In the genomic region with DNA sequence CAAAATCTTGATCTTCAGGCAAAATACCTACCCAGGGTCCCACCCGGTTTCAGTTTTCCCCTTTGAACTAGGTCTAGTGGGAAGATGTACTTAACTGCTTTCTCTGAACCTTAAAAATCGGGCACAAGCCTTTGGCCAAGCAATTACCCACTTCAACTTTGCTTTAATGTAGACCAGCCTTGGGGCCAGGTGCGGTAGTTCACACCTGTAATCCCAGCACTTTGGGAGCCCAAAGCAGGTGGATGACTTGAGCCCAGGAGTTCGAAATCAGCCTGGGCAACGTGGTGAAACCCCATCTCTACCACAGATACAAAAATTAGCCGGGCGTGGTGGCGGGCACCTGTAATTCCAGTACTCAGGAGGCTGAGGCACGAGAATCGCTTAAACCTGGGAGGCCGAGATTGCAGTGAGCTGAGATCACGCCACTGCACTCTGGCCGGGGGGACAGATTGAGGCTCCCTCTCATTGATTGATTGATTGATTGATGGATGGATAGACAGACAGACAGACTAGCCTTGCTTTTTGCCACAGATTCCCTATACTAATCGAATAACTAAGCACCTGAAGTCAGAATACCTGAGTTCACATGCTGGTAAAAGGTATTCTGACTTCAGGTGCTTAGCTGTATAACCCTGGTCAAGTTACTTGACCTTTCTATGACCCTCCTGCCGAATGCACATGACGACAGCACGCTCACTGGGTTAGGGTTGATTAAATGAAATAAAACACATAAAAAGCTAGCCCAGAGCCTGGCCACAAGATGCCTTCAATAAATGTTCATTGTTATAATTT, we compare ENCODE assay signal across 8 cellular contexts. TPM values are rescaled to one million over a fixed set of nuclear protein-coding genes. Genes with fewer than 3 reads are reported as not detected.
A peak's percentile ranks its signal among the peaks of the same experiment; 100 is the strongest.
DNase-seq lines count a peak whose midpoint lies in the region; ATAC-seq and TF ChIP-seq lines count a peak whose summit lies in the region.

No MANE protein-coding gene starts in this region.

- peak overlapping the region; percentile 99 for H3K4me3 ChIP-seq in SJSA1
- peak overlapping the region; percentile 82 to 95 for H3K4me3 ChIP-seq in esophagus (ENCODE audit: low read depth in 1 of 2, low read length in 2 of 2)
- H3K4me3 ChIP-seq in prostate gland, result peak overlapping the region in 1 of 2 donors; percentile 93

- no peaks in the 10 kb centered on the region for H3K27me3 ChIP-seq in SJSA1 (replicated peaks)
- no peaks in the 10 kb centered on the region for H3K27me3 ChIP-seq in esophagus (ENCODE audit: control insufficient read depth in 1 of 2, insufficient read depth in 2 of 2, low read length in 2 of 2)
- no peaks in the 10 kb centered on the region for H3K27me3 ChIP-seq in prostate gland (replicated peaks; ENCODE audit: insufficient read depth)

- intact Hi-C loops in prostate gland (cut with DNase I), result no loop called here

- 72 to 77% methylated on average over 17 of the region's 17 CpGs for WGBS in esophagus, 2 donors
- WGBS in prostate gland, result 69% methylated on average over 16 of the region's 17 CpGs

- TF ChIP-seq POLR2A in prostate gland (IDR thresholded peaks at IDR 0.05), result no peak

- DNase-seq in ELF-1 (ENCODE audit: low read depth, low spot score), result peak; percentile 17
- no peak for DNase-seq in SJSA1 (ENCODE audit: low read depth in 1 of 2, low spot score in 2 of 2)
- no peak for DNase-seq in prostate gland (ENCODE audit: low spot score)
- DNase-seq in NCI-H510A (lab: John Stamatoyannopoulos, UW), result no peak

- H3K36me3 ChIP-seq in SJSA1 (peaks cover 19% of the 10 kb centered on the region), esophagus (ENCODE audit: control insufficient read depth in 2 of 2, insufficient read depth in 2 of 2, low read length in 1 of 2) (no peaks in the 10 kb centered on the region), prostate gland (no peaks in the 10 kb centered on the region)

- H3K27ac ChIP-seq in SJSA1 (peak overlapping the region; percentile 98), esophagus (ENCODE audit: low read depth in 2 of 2, low read length in 1 of 2) (peak overlapping the region; percentile 91 to 99), prostate gland (peak overlapping the region; percentile 97 to 98)

- no peak for ATAC-seq in GM21619 (IDR thresholded peaks at IDR 0.05; ENCODE audit: unreplicated experiment)
- no peak for ATAC-seq in GM21717 (IDR thresholded peaks at IDR 0.05; ENCODE audit: unreplicated experiment)
- no peak for ATAC-seq in HG03354 (IDR thresholded peaks at IDR 0.05; ENCODE audit: poor library complexity, severe bottlenecking, unreplicated experiment)

- H3K4me1 ChIP-seq in SJSA1 (replicated peaks) (peaks cover 27% of the 10 kb centered on the region), esophagus (ENCODE audit: control insufficient read depth in 2 of 2, insufficient read depth in 2 of 2, low read length in 1 of 2) (peaks cover 3% of the 10 kb centered on the region in 2 donors), prostate gland (replicated peaks) (peaks cover 7% of the 10 kb centered on the region)

- H3K9me3 ChIP-seq in SJSA1 (replicated peaks), result no peaks in the 10 kb centered on the region
- H3K9me3 ChIP-seq in esophagus (ENCODE audit: control insufficient read depth in 2 of 2, insufficient read depth in 1 of 2, low read depth in 1 of 2, low read length in 1 of 2), result no peaks in the 10 kb centered on the region
- H3K9me3 ChIP-seq in prostate gland, result no peaks in the 10 kb centered on the region

- TF ChIP-seq CTCF in prostate gland (IDR thresholded peaks at IDR 0.05), result no peak

RNA-seq across cellular contexts. Expression of gene CLIP1, which starts 1.8 kb away (rescaled TPM):
- 33.7 and 41.3 TPM in 2 replicates for total RNA-seq in SJSA1 (2014; rRNA removed; shearing (Covaris generic))
- polyA plus RNA-seq in esophagus, result 10 to 100 TPM; 50.0 to 52.3 TPM
- total RNA-seq in prostate gland, result 10 to 100 TPM; 59.9 to 84.1 TPM
